ENCODE assay signal across 5 cellular contexts in the genomic region with DNA sequence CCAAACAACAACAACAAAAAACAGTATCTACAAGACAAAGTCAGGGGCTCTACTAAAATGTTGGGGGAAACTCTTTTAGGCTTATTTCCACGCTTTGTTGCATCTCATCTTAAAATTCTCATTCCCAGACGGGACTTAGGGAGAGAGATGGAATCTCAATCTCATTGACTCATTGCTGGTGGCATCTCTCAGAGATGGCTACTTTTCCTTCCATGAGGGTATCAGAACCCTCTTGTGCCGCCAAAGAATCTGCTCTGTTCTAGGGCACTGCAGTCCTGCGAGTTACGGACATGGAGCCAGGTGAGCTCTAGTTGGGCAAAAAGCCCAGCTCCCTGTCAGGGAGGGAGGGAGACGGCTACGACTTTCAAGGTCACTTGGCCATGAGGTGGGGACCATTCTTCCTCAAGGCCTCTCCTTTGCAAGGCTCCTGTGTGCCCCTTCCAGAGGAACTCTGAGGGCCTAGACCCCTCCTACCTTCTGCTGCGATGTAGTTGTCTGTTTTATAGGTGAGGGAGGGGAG.
"Had no signal": no experiment of that assay in that cellular context is flagged by ENCODE, and none has a peak within 500 bp of the region (broad histone marks: within the 10 kb centered on the region; RNA-seq: fewer than 3 reads in every experiment).

No MANE protein-coding gene starts in this region.

- H3K4me1 ChIP-seq: HAP-1 had no signal

- DNase-seq: GM23248, H7, IMR-90 had no signal

- H3K36me3 ChIP-seq: HAP-1 had no signal

- H2AFZ ChIP-seq: GM23248 had no signal

- H3K9me3 ChIP-seq: HAP-1 had no signal

- H3K4me3 ChIP-seq: GM23248, HAP-1, K562 had no signal

- FAIRE-seq: K562 had no signal

- H3K9ac ChIP-seq: GM23248 had no signal

- H3K27ac ChIP-seq: GM23248 had no signal

- ATAC-seq: K562 had no signal
